Comparison of ENCODE assay signal across 1 cellular context in genomic region chr5:103280962-103281361, GRCh38.
TF ChIP-seq lines count a peak whose summit lies in the region.

No MANE protein-coding gene starts in this region.

TF ChIP-seq in K562, 482 proteins besides CTCF, POLR2A, EP300 and RAD21 (continued from another document):
- TF ChIP-seq FOXO4 (CRISPR knock-in tag; IDR thresholded peaks at IDR 0.05) (no peak), NFIC (IDR thresholded peaks at IDR 0.05) (peak; percentile 53; the same call in 1 of the 2 replicates), IFI16 (CRISPR knock-in tag; IDR thresholded peaks at IDR 0.05) (no peak), KHSRP (IDR thresholded peaks at IDR 0.05) (no peak), BRF1 (IDR thresholded peaks at IDR 0.05; ENCODE audit: borderline replicate concordance, extremely low read depth, insufficient read length) (no peak), BACH1 (tag; IDR thresholded peaks at IDR 0.05) (no peak)
- TF ChIP-seq, protein P1, sequence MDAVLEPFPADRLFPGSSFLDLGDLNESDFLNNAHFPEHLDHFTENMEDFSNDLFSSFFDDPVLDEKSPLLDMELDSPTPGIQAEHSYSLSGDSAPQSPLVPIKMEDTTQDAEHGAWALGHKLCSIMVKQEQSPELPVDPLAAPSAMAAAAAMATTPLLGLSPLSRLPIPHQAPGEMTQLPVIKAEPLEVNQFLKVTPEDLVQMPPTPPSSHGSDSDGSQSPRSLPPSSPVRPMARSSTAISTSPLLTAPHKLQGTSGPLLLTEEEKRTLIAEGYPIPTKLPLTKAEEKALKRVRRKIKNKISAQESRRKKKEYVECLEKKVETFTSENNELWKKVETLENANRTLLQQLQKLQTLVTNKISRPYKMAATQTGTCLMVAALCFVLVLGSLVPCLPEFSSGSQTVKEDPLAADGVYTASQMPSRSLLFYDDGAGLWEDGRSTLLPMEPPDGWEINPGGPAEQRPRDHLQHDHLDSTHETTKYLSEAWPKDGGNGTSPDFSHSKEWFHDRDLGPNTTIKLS (IDR thresholded peaks at IDR 0.05; ENCODE audit: borderline replicate concordance, low read depth), result peak; percentile 78; the same call in 1 of the 2 replicates
